In genomic region chr20:64040231-64041039, GRCh38 we compare ENCODE assay signal across 16 cellular contexts. TPM values are rescaled to one million over a fixed set of nuclear protein-coding genes. Genes with fewer than 3 reads are reported as not detected.
DNase-seq lines count a peak whose midpoint lies in the region; ATAC-seq and TF ChIP-seq lines count a peak whose summit lies in the region.
"Had no signal": no experiment of that assay in that cellular context is flagged by ENCODE, and none has a peak within 500 bp of the region (broad histone marks: within the 10 kb centered on the region; RNA-seq: fewer than 3 reads in every experiment).

No MANE protein-coding gene starts in this region.

- no peak for ATAC-seq in activated CD8-positive, alpha-beta T cell treated with anti-CD3 and anti-CD28 coated beads, Interleukin-2, amount 10 ng/mL, durations not matched to agents 7 days and 5 days
- no peak for ATAC-seq in activated CD8-positive, alpha-beta T cell treated with anti-CD3 and anti-CD28 coated beads for 36 hours
- no peak for ATAC-seq in naive thymus-derived CD8-positive, alpha-beta T cell
- no peak for ATAC-seq in HG02938 (IDR thresholded peaks at IDR 0.05; ENCODE audit: unreplicated experiment)
- ATAC-seq: left colon had no signal

- POLR2A ChIA-PET in activated CD8-positive, alpha-beta T cell treated with anti-CD3 and anti-CD28 coated beads, Interleukin-2, amount 10 ng/mL, durations not matched to agents 7 days and 5 days (lab: Charles Lee): interaction anchor here (0.9 to 6.0 kb wide), 3 partner anchors 37 to 84 kb away, joined by 3 to 77 read pairs (median 4); partner anchors contain the start of genes PRPF6, SAMD10 and UCKL1
- POLR2A ChIA-PET in activated CD8-positive, alpha-beta T cell treated with anti-CD3 and anti-CD28 coated beads for 36 hours (lab: Charles Lee): interaction anchor here (0.8 to 5.7 kb wide), 8 partner anchors 10 to 62 kb away, joined by 3 to 51 read pairs (median 4); partner anchors contain the start of genes PRPF6 and SAMD10
- POLR2A ChIA-PET in CD4-positive, alpha-beta memory T cell (lab: Charles Lee; ENCODE audit: partially characterized antibody): interaction anchor here (1.1 to 4.2 kb wide), 11 partner anchors 13 to 80 kb away, joined by 3 to 71 read pairs (median 9); partner anchors contain the start of genes LKAAEAR1, PRPF6, SAMD10 and TCEA2
- POLR2A ChIA-PET in naive thymus-derived CD8-positive, alpha-beta T cell (lab: Charles Lee): interaction anchor here (0.6 to 7.4 kb wide), 15 partner anchors 11 to 520 kb away, joined by 3 to 67 read pairs (median 10); partner anchors contain the start of genes GMEB2, LKAAEAR1, OPRL1 and PPDPF

- H3K9me3 Mint-ChIP-seq in activated CD8-positive, alpha-beta T cell treated with anti-CD3 and anti-CD28 coated beads, Interleukin-2, amount 10 ng/mL, durations not matched to agents 7 days and 5 days (ENCODE audit: insufficient read depth): no peaks in the 10 kb centered on the region
- H3K9me3 Mint-ChIP-seq in activated CD8-positive, alpha-beta T cell treated with anti-CD3 and anti-CD28 coated beads for 36 hours: no peaks in the 10 kb centered on the region
- H3K9me3 Mint-ChIP-seq in CD4-positive, alpha-beta memory T cell: no peaks in the 10 kb centered on the region
- no peaks in the 10 kb centered on the region for H3K9me3 Mint-ChIP-seq in activated T-helper 1 cell treated with anti-CD3 and anti-CD28 coated beads, Interleukin-12 subunit alpha, Interleukin-12 subunit beta, Interleukin-2, Interleukin-4 antibody, amounts not matched to agents 30 ng/mL and 10 ng/mL and 1 ng/mL, durations not matched to agents 14 hours and 24 hours and 36 hours
- H3K9me3 Mint-ChIP-seq in naive thymus-derived CD8-positive, alpha-beta T cell: no peaks in the 10 kb centered on the region
- H3K9me3 Mint-ChIP-seq: dendritic cell treated with granulocyte-macrophage colony-stimulating factor and Interleukin-4, amounts not matched to agents 40 ng/mL and 50 ng/mL, for 4 days had no signal

- CTCF ChIA-PET in activated CD8-positive, alpha-beta T cell treated with anti-CD3 and anti-CD28 coated beads, Interleukin-2, amount 10 ng/mL, durations not matched to agents 7 days and 5 days (lab: Charles Lee): interaction anchor here (0.9 to 7.5 kb wide), 12 partner anchors 11 to 80 kb away, joined by 4 to 197 read pairs (median 19); partner anchors contain the start of genes PRPF6, SAMD10, SOX18 and TCEA2
- CTCF ChIA-PET in activated CD8-positive, alpha-beta T cell treated with anti-CD3 and anti-CD28 coated beads for 36 hours (lab: Charles Lee): interaction anchor here (1.2 to 5.9 kb wide), 13 partner anchors 10 to 80 kb away, joined by 3 to 88 read pairs (median 5); partner anchors contain the start of genes LKAAEAR1, PRPF6 and SAMD10
- CTCF ChIA-PET in CD4-positive, alpha-beta memory T cell (lab: Charles Lee; ENCODE audit: partially characterized antibody): interaction anchor here (1.0 to 11.7 kb wide), 8 partner anchors 17 to 80 kb away, joined by 3 to 133 read pairs (median 30); partner anchors contain the start of genes LKAAEAR1, PRPF6, SAMD10 and TCEA2

- no peaks in the 10 kb centered on the region for H3K9me3 ChIP-seq in CD4-positive, alpha-beta memory T cell (ENCODE audit: control insufficient read depth in 1 of 2, low read length in 2 of 2)
- H3K9me3 ChIP-seq in transverse colon: no peaks in the 10 kb centered on the region

- TF ChIP-seq CTCF in activated CD8-positive, alpha-beta T cell treated with anti-CD3 and anti-CD28 coated beads for 36 hours (IDR thresholded peaks at IDR 0.05): no peak
- TF ChIP-seq CTCF in transverse colon (IDR thresholded peaks at IDR 0.05): no peak
- no peak for TF ChIP-seq CTCF in brain microvascular endothelial cell (IDR thresholded peaks at IDR 0.05; ENCODE audit: low read depth, low read length, missing control alignments)

- H3K27ac ChIP-seq in CD4-positive, alpha-beta memory T cell (ENCODE audit: low read depth, low read length): no peak overlapping the region
- H3K27ac ChIP-seq in transverse colon (no peak overlapping the region), brain microvascular endothelial cell (no peak overlapping the region)

- DNase-seq in activated CD8-positive, alpha-beta T cell treated with anti-CD3 and anti-CD28 coated beads, Interleukin-2, amount 10 ng/mL, durations not matched to agents 7 days and 5 days: no peak
- DNase-seq in activated CD8-positive, alpha-beta T cell treated with anti-CD3 and anti-CD28 coated beads for 36 hours: no peak
- no peak for DNase-seq in CD4-positive, alpha-beta memory T cell
- no peak for DNase-seq in activated T-helper 1 cell treated with anti-CD3 and anti-CD28 coated beads, Interleukin-12 subunit alpha, Interleukin-12 subunit beta, Interleukin-2, Interleukin-4 antibody, amounts not matched to agents 30 ng/mL and 10 ng/mL and 1 ng/mL, durations not matched to agents 14 hours and 24 hours and 36 hours (ENCODE audit: low spot score)
- no peak for DNase-seq in naive thymus-derived CD8-positive, alpha-beta T cell
- no peak for DNase-seq in transverse colon
- DNase-seq in brain microvascular endothelial cell: no peak
- DNase-seq: activated T-cell treated with anti-CD3 and anti-CD28 coated beads, Interleukin-2, amount 50 U/mL, for 48 hours; aorta; hypothalamus; left colon; NCI-H510A treated with DMSO at 0.1 percent for 48 hours; stimulated activated CD4-positive, alpha-beta T cell treated with anti-CD3 and anti-CD28 coated beads, Interleukin-1b, Interleukin-23, amount 100 ng/mL, for 48 hours had no signal

- no peaks in the 10 kb centered on the region for H3K36me3 ChIP-seq in CD4-positive, alpha-beta memory T cell (ENCODE audit: insufficient read depth, low read length)
- H3K36me3 ChIP-seq in transverse colon: no peaks in the 10 kb centered on the region
- no peaks in the 10 kb centered on the region for H3K36me3 ChIP-seq in brain microvascular endothelial cell (replicated peaks)

- H3K4me3 ChIP-seq in CD4-positive, alpha-beta memory T cell (ENCODE audit: low read length in 2 of 2): no peak overlapping the region
- H3K4me3 ChIP-seq in transverse colon (no peak overlapping the region), brain microvascular endothelial cell (ENCODE audit: low read depth, low read length) (no peak overlapping the region)

- TF ChIP-seq POLR2A in transverse colon (IDR thresholded peaks at IDR 0.05): no peak

- intact Hi-C loops in activated CD8-positive, alpha-beta T cell treated with anti-CD3 and anti-CD28 coated beads for 36 hours (cut with micrococcal nuclease): no loop called here
- intact Hi-C loops in CD4-positive, alpha-beta memory T cell (cut with micrococcal nuclease): no loop called here
- intact Hi-C loops in activated T-helper 1 cell treated with anti-CD3 and anti-CD28 coated beads, Interleukin-12 subunit alpha, Interleukin-12 subunit beta, Interleukin-2, Interleukin-4 antibody, amounts not matched to agents 30 ng/mL and 10 ng/mL and 1 ng/mL, durations not matched to agents 14 hours and 24 hours and 36 hours (cut with micrococcal nuclease): loop anchor here (5.0 kb wide), 1 partner anchor 303 kb away; the partner anchor contains the start of genes LIME1 and SLC2A4RG
- intact Hi-C loops in transverse colon (cut with DNase I; ENCODE audit: low total_unique reads): no loop called here

- H3K4me1 ChIP-seq in CD4-positive, alpha-beta memory T cell (ENCODE audit: insufficient read depth, low read length): peaks cover 57% of the 10 kb centered on the region
- peaks cover 16 to 34% (median 24%) of the 10 kb centered on the region in 4 donors for H3K4me1 ChIP-seq in transverse colon

- H3K27me3 Mint-ChIP-seq in activated CD8-positive, alpha-beta T cell treated with anti-CD3 and anti-CD28 coated beads, Interleukin-2, amount 10 ng/mL, durations not matched to agents 7 days and 5 days (ENCODE audit: low read depth): no peaks in the 10 kb centered on the region
- peaks cover 2% of the 10 kb centered on the region for H3K27me3 Mint-ChIP-seq in activated CD8-positive, alpha-beta T cell treated with anti-CD3 and anti-CD28 coated beads for 36 hours
- H3K27me3 Mint-ChIP-seq in CD4-positive, alpha-beta memory T cell: peaks cover 0 to 3% of the 10 kb centered on the region in 2 donors
- peaks cover 3% of the 10 kb centered on the region for H3K27me3 Mint-ChIP-seq in activated T-helper 1 cell treated with anti-CD3 and anti-CD28 coated beads, Interleukin-12 subunit alpha, Interleukin-12 subunit beta, Interleukin-2, Interleukin-4 antibody, amounts not matched to agents 30 ng/mL and 10 ng/mL and 1 ng/mL, durations not matched to agents 14 hours and 24 hours and 36 hours (ENCODE audit: insufficient read depth)
- peaks cover 0 to 2% (median 0%) of the 10 kb centered on the region in 5 donors for H3K27me3 Mint-ChIP-seq in naive thymus-derived CD8-positive, alpha-beta T cell

- H3K4me3 Mint-ChIP-seq in activated CD8-positive, alpha-beta T cell treated with anti-CD3 and anti-CD28 coated beads, Interleukin-2, amount 10 ng/mL, durations not matched to agents 7 days and 5 days: no peak overlapping the region
- H3K4me3 Mint-ChIP-seq in activated CD8-positive, alpha-beta T cell treated with anti-CD3 and anti-CD28 coated beads for 36 hours: no peak overlapping the region
- peak overlapping the region; percentile 34 to 73 (median 60) for H3K4me3 Mint-ChIP-seq in CD4-positive, alpha-beta memory T cell
- H3K4me3 Mint-ChIP-seq in activated T-helper 1 cell treated with anti-CD3 and anti-CD28 coated beads, Interleukin-12 subunit alpha, Interleukin-12 subunit beta, Interleukin-2, Interleukin-4 antibody, amounts not matched to agents 30 ng/mL and 10 ng/mL and 1 ng/mL, durations not matched to agents 14 hours and 24 hours and 36 hours: peak overlapping the region; percentile 77
- H3K4me3 Mint-ChIP-seq in naive thymus-derived CD8-positive, alpha-beta T cell: peak overlapping the region; percentile 67 to 90 (median 79)
- H3K4me3 Mint-ChIP-seq: dendritic cell treated with granulocyte-macrophage colony-stimulating factor and Interleukin-4, amounts not matched to agents 40 ng/mL and 50 ng/mL, for 4 days had no signal

- in situ Hi-C loops in transverse colon (cut with MboI; ENCODE audit: low pct_ligation_motif_present in 1 of 4, low pct_unique_long_range_greater_than_20kb in 1 of 4, low sequenced_read_pairs in 3 of 4) (no loop called here), brain microvascular endothelial cell (cut with HindIII; ENCODE audit: low pct_ligation_motif_present, low sequenced_read_pairs) (no loop called here)

- TF ChIP-seq EP300 in transverse colon (IDR thresholded peaks at IDR 0.05; ENCODE audit: low read depth): no peak

- 68% methylated on average over 12 of the region's 12 CpGs; no CpG with 5 or more reads in 1 of the 2 donors for WGBS in transverse colon (ENCODE audit: low coverage in 1 of 2), 2 donors

- peak overlapping the region; percentile 69 for H3K27ac Mint-ChIP-seq in activated CD8-positive, alpha-beta T cell treated with anti-CD3 and anti-CD28 coated beads, Interleukin-2, amount 10 ng/mL, durations not matched to agents 7 days and 5 days
- H3K27ac Mint-ChIP-seq in activated CD8-positive, alpha-beta T cell treated with anti-CD3 and anti-CD28 coated beads for 36 hours: no peak overlapping the region
- peak overlapping the region in 4 of 7 donors; percentile 43 to 57 (median 46) for H3K27ac Mint-ChIP-seq in CD4-positive, alpha-beta memory T cell
- H3K27ac Mint-ChIP-seq in activated T-helper 1 cell treated with anti-CD3 and anti-CD28 coated beads, Interleukin-12 subunit alpha, Interleukin-12 subunit beta, Interleukin-2, Interleukin-4 antibody, amounts not matched to agents 30 ng/mL and 10 ng/mL and 1 ng/mL, durations not matched to agents 14 hours and 24 hours and 36 hours: no peak overlapping the region
- peak overlapping the region in 8 of 10 donors; percentile 27 to 91 (median 76) for H3K27ac Mint-ChIP-seq in naive thymus-derived CD8-positive, alpha-beta T cell
- H3K27ac Mint-ChIP-seq: dendritic cell treated with granulocyte-macrophage colony-stimulating factor and Interleukin-4, amounts not matched to agents 40 ng/mL and 50 ng/mL, for 4 days had no signal

- H3K4me1 Mint-ChIP-seq in activated CD8-positive, alpha-beta T cell treated with anti-CD3 and anti-CD28 coated beads, Interleukin-2, amount 10 ng/mL, durations not matched to agents 7 days and 5 days (ENCODE audit: low read depth): peaks cover 65% of the 10 kb centered on the region
- peaks cover 39% of the 10 kb centered on the region for H3K4me1 Mint-ChIP-seq in activated CD8-positive, alpha-beta T cell treated with anti-CD3 and anti-CD28 coated beads for 36 hours (ENCODE audit: low read depth)
- peaks cover 4 to 50% (median 28%) of the 10 kb centered on the region in 4 donors for H3K4me1 Mint-ChIP-seq in CD4-positive, alpha-beta memory T cell
- peaks cover 44% of the 10 kb centered on the region for H3K4me1 Mint-ChIP-seq in activated T-helper 1 cell treated with anti-CD3 and anti-CD28 coated beads, Interleukin-12 subunit alpha, Interleukin-12 subunit beta, Interleukin-2, Interleukin-4 antibody, amounts not matched to agents 30 ng/mL and 10 ng/mL and 1 ng/mL, durations not matched to agents 14 hours and 24 hours and 36 hours (ENCODE audit: low read depth)
- H3K4me1 Mint-ChIP-seq in naive thymus-derived CD8-positive, alpha-beta T cell: peaks cover 33 to 57% (median 51%) of the 10 kb centered on the region in 4 donors

- H3K36me3 Mint-ChIP-seq in activated CD8-positive, alpha-beta T cell treated with anti-CD3 and anti-CD28 coated beads, Interleukin-2, amount 10 ng/mL, durations not matched to agents 7 days and 5 days (ENCODE audit: low read depth): peaks cover under 1% of the 10 kb centered on the region
- H3K36me3 Mint-ChIP-seq in activated CD8-positive, alpha-beta T cell treated with anti-CD3 and anti-CD28 coated beads for 36 hours (ENCODE audit: low read depth): no peaks in the 10 kb centered on the region
- no peaks in the 10 kb centered on the region for H3K36me3 Mint-ChIP-seq in CD4-positive, alpha-beta memory T cell
- H3K36me3 Mint-ChIP-seq in activated T-helper 1 cell treated with anti-CD3 and anti-CD28 coated beads, Interleukin-12 subunit alpha, Interleukin-12 subunit beta, Interleukin-2, Interleukin-4 antibody, amounts not matched to agents 30 ng/mL and 10 ng/mL and 1 ng/mL, durations not matched to agents 14 hours and 24 hours and 36 hours (ENCODE audit: low read depth): peaks cover under 1% of the 10 kb centered on the region
- H3K36me3 Mint-ChIP-seq in naive thymus-derived CD8-positive, alpha-beta T cell: no peaks in the 10 kb centered on the region

- H3K27me3 ChIP-seq in CD4-positive, alpha-beta memory T cell (ENCODE audit: insufficient read depth, low read length): no peaks in the 10 kb centered on the region
- H3K27me3 ChIP-seq in transverse colon: peaks cover 88% of the 10 kb centered on the region
- peaks cover 21% of the 10 kb centered on the region for H3K27me3 ChIP-seq in brain microvascular endothelial cell (replicated peaks)

RNA-seq across cellular contexts. Expression of gene C20orf204, which starts 4.5 kb away (rescaled TPM):
- 1 to 10 TPM; 6.4 to 7.6 TPM for total RNA-seq in activated CD8-positive, alpha-beta T cell treated with anti-CD3 and anti-CD28 coated beads, Interleukin-2, amount 10 ng/mL, durations not matched to agents 7 days and 5 days
- 1 to 10 TPM; 2.8 to 4.7 TPM for total RNA-seq in activated CD8-positive, alpha-beta T cell treated with anti-CD3 and anti-CD28 coated beads for 36 hours
- total RNA-seq in CD4-positive, alpha-beta memory T cell: 1 to 10 TPM; 3.7 to 4.1 TPM
- under 1 TPM in 1 of 2 donors, not detected in 1; 0.22 TPM for polyA plus RNA-seq in CD4-positive, alpha-beta memory T cell
- total RNA-seq in activated T-helper 1 cell treated with anti-CD3 and anti-CD28 coated beads, Interleukin-12 subunit alpha, Interleukin-12 subunit beta, Interleukin-2, Interleukin-4 antibody, amounts not matched to agents 30 ng/mL and 10 ng/mL and 1 ng/mL, durations not matched to agents 14 hours and 24 hours and 36 hours: 5.4 and 6.1 TPM in 2 replicates
- total RNA-seq in naive thymus-derived CD8-positive, alpha-beta T cell: 1 to 10 TPM; 5.6 to 5.8 TPM
- polyA plus RNA-seq in naive thymus-derived CD8-positive, alpha-beta T cell: under 1 TPM in 1 of 3 donors, not detected in 2; 0.54 TPM
- total RNA-seq in transverse colon: 10 to 100 TPM in 1 of 4 donors, 1 to 10 TPM in 1, under 1 TPM in 1, not detected in 1; 0.68 to 34.8 (median 1.4) TPM

RNA-seq across cellular contexts. Expression of gene SOX18, which starts 9.0 kb away (rescaled TPM):
- total RNA-seq in activated CD8-positive, alpha-beta T cell treated with anti-CD3 and anti-CD28 coated beads, Interleukin-2, amount 10 ng/mL, durations not matched to agents 7 days and 5 days: under 1 TPM; 0.13 to 0.21 TPM
- not detected for total RNA-seq in activated CD8-positive, alpha-beta T cell treated with anti-CD3 and anti-CD28 coated beads for 36 hours
- total RNA-seq in CD4-positive, alpha-beta memory T cell: not detected
- polyA plus RNA-seq in CD4-positive, alpha-beta memory T cell: not detected
- total RNA-seq in activated T-helper 1 cell treated with anti-CD3 and anti-CD28 coated beads, Interleukin-12 subunit alpha, Interleukin-12 subunit beta, Interleukin-2, Interleukin-4 antibody, amounts not matched to agents 30 ng/mL and 10 ng/mL and 1 ng/mL, durations not matched to agents 14 hours and 24 hours and 36 hours: 1.3 TPM in 2 replicates
- not detected for total RNA-seq in naive thymus-derived CD8-positive, alpha-beta T cell
- not detected for polyA plus RNA-seq in naive thymus-derived CD8-positive, alpha-beta T cell
- total RNA-seq in transverse colon: 10 to 100 TPM in 1 of 4 donors, 1 to 10 TPM in 3; 1.8 to 14.2 (median 6.5) TPM
- polyA plus RNA-seq: AG04450 had no signal

RNA-seq across cellular contexts. Expression of gene TCEA2, which starts 22.6 kb away (rescaled TPM):
- 10 to 100 TPM; 49.6 to 55.3 TPM for total RNA-seq in activated CD8-positive, alpha-beta T cell treated with anti-CD3 and anti-CD28 coated beads, Interleukin-2, amount 10 ng/mL, durations not matched to agents 7 days and 5 days
- 10 to 100 TPM; 30.0 to 33.0 TPM for total RNA-seq in activated CD8-positive, alpha-beta T cell treated with anti-CD3 and anti-CD28 coated beads for 36 hours
- 10 to 100 TPM; 43.3 to 45.9 TPM for total RNA-seq in CD4-positive, alpha-beta memory T cell
- polyA plus RNA-seq in CD4-positive, alpha-beta memory T cell: 10 to 100 TPM; 24.6 to 27.9 TPM
- 33.8 TPM in 2 replicates for total RNA-seq in activated T-helper 1 cell treated with anti-CD3 and anti-CD28 coated beads, Interleukin-12 subunit alpha, Interleukin-12 subunit beta, Interleukin-2, Interleukin-4 antibody, amounts not matched to agents 30 ng/mL and 10 ng/mL and 1 ng/mL, durations not matched to agents 14 hours and 24 hours and 36 hours
- 10 to 100 TPM; 42.0 to 42.7 TPM for total RNA-seq in naive thymus-derived CD8-positive, alpha-beta T cell
- polyA plus RNA-seq in naive thymus-derived CD8-positive, alpha-beta T cell: 10 to 100 TPM; 22.5 to 33.0 (median 32.1) TPM
- total RNA-seq in transverse colon: 10 to 100 TPM in 3 of 4 donors, 1 to 10 TPM in 1; 5.6 to 94.3 (median 14.8) TPM

RNA-seq across cellular contexts. Expression of gene RGS19, which starts 38.9 kb away (rescaled TPM):
- 100 to 1,000 TPM; 130 to 135 TPM for total RNA-seq in activated CD8-positive, alpha-beta T cell treated with anti-CD3 and anti-CD28 coated beads, Interleukin-2, amount 10 ng/mL, durations not matched to agents 7 days and 5 days
- total RNA-seq in activated CD8-positive, alpha-beta T cell treated with anti-CD3 and anti-CD28 coated beads for 36 hours: 10 to 100 TPM; 42.5 to 44.1 TPM
- total RNA-seq in CD4-positive, alpha-beta memory T cell: 10 to 100 TPM; 35.0 to 35.6 TPM
- 100 to 1,000 TPM; 112 to 116 TPM for polyA plus RNA-seq in CD4-positive, alpha-beta memory T cell
- 54.7 and 55.9 TPM in 2 replicates for total RNA-seq in activated T-helper 1 cell treated with anti-CD3 and anti-CD28 coated beads, Interleukin-12 subunit alpha, Interleukin-12 subunit beta, Interleukin-2, Interleukin-4 antibody, amounts not matched to agents 30 ng/mL and 10 ng/mL and 1 ng/mL, durations not matched to agents 14 hours and 24 hours and 36 hours
- 10 to 100 TPM; 16.9 to 20.7 TPM for total RNA-seq in naive thymus-derived CD8-positive, alpha-beta T cell
- 10 to 100 TPM; 50.9 to 67.5 (median 59.4) TPM for polyA plus RNA-seq in naive thymus-derived CD8-positive, alpha-beta T cell
- 10 to 100 TPM in 2 of 4 donors, 1 to 10 TPM in 1, not detected in 1; 5.5 to 37.4 (median 10.8) TPM for total RNA-seq in transverse colon

RNA-seq across cellular contexts. Expression of gene OPRL1, which starts 39.4 kb away (rescaled TPM):
- 1 to 10 TPM; 1.5 to 2.0 TPM for total RNA-seq in activated CD8-positive, alpha-beta T cell treated with anti-CD3 and anti-CD28 coated beads, Interleukin-2, amount 10 ng/mL, durations not matched to agents 7 days and 5 days
- under 1 TPM; 0.61 to 0.63 TPM for total RNA-seq in activated CD8-positive, alpha-beta T cell treated with anti-CD3 and anti-CD28 coated beads for 36 hours
- 1 to 10 TPM in 1 of 2 experiments, under 1 TPM in 1; 0.87 to 1.1 TPM for total RNA-seq in CD4-positive, alpha-beta memory T cell
- 1 to 10 TPM in 1 of 2 donors, under 1 TPM in 1; 0.68 to 1.1 TPM for polyA plus RNA-seq in CD4-positive, alpha-beta memory T cell
- total RNA-seq in activated T-helper 1 cell treated with anti-CD3 and anti-CD28 coated beads, Interleukin-12 subunit alpha, Interleukin-12 subunit beta, Interleukin-2, Interleukin-4 antibody, amounts not matched to agents 30 ng/mL and 10 ng/mL and 1 ng/mL, durations not matched to agents 14 hours and 24 hours and 36 hours: 0.16 and 0.20 TPM in 2 replicates
- total RNA-seq in naive thymus-derived CD8-positive, alpha-beta T cell: 1 to 10 TPM in 1 of 2 experiments, under 1 TPM in 1; 0.91 to 1.1 TPM
- polyA plus RNA-seq in naive thymus-derived CD8-positive, alpha-beta T cell: 1 to 10 TPM in 1 of 3 donors, under 1 TPM in 2; 0.77 to 1.6 (median 0.82) TPM
- total RNA-seq in transverse colon: under 1 TPM in 2 of 4 donors, not detected in 2; 0.14 to 0.32 TPM

Comparison
In these comparisons a context has a peak if more than half of its experiments do, and no peak if none do; other contexts are left out.
1. H3K27ac Mint-ChIP-seq: peak in activated CD8-positive, alpha-beta T cell treated with anti-CD3 and anti-CD28 coated beads, Interleukin-2, amount 10 ng/mL, durations not matched to agents 7 days and 5 days (single experiment), CD4-positive, alpha-beta memory T cell (4 of 7) and naive thymus-derived CD8-positive, alpha-beta T cell (8 of 10); none in activated CD8-positive, alpha-beta T cell treated with anti-CD3 and anti-CD28 coated beads for 36 hours (single experiment) and activated T-helper 1 cell treated with anti-CD3 and anti-CD28 coated beads, Interleukin-12 subunit alpha, Interleukin-12 subunit beta, Interleukin-2, Interleukin-4 antibody, amounts not matched to agents 30 ng/mL and 10 ng/mL and 1 ng/mL, durations not matched to agents 14 hours and 24 hours and 36 hours (single experiment).
2. H3K4me3 Mint-ChIP-seq: peak in CD4-positive, alpha-beta memory T cell (8 of 8), activated T-helper 1 cell treated with anti-CD3 and anti-CD28 coated beads, Interleukin-12 subunit alpha, Interleukin-12 subunit beta, Interleukin-2, Interleukin-4 antibody, amounts not matched to agents 30 ng/mL and 10 ng/mL and 1 ng/mL, durations not matched to agents 14 hours and 24 hours and 36 hours (single experiment) and naive thymus-derived CD8-positive, alpha-beta T cell (10 of 10); none in activated CD8-positive, alpha-beta T cell treated with anti-CD3 and anti-CD28 coated beads, Interleukin-2, amount 10 ng/mL, durations not matched to agents 7 days and 5 days (single experiment) and activated CD8-positive, alpha-beta T cell treated with anti-CD3 and anti-CD28 coated beads for 36 hours (single experiment).